Comparison of ENCODE assay signal across 14 cellular contexts in genomic region chr11:119816660-119817059, GRCh38.
"Had no signal": no experiment of that assay in that cellular context is flagged by ENCODE, and none has a peak within 500 bp of the region (broad histone marks: within the 10 kb centered on the region; RNA-seq: fewer than 3 reads in every experiment).

No MANE protein-coding gene starts in this region.

- H3K4me1 Mint-ChIP-seq: activated naive CD8-positive, alpha-beta T cell treated with anti-CD3 and anti-CD28 coated beads for 36 hours; naive thymus-derived CD4-positive, alpha-beta T cell had no signal

- H3K27me3 ChIP-seq: heart left ventricle, suprapubic skin had no signal

- H3K9me3 Mint-ChIP-seq: activated CD4-positive, alpha-beta memory T cell treated with anti-CD3 and anti-CD28 coated beads, Interleukin-2, amount 10 ng/mL, durations not matched to agents 7 days and 5 days; type B pancreatic cell had no signal

- H3K9me3 ChIP-seq: mucosa of descending colon, neutrophil, suprapubic skin had no signal

- H3K27ac ChIP-seq: heart left ventricle, neutrophil, suprapubic skin, VCaP had no signal

- H3K36me3 ChIP-seq: heart left ventricle, neutrophil, suprapubic skin had no signal

- DNase-seq: activated CD4-positive, alpha-beta memory T cell treated with anti-CD3 and anti-CD28 coated beads, Interleukin-2, amount 10 ng/mL, durations not matched to agents 7 days and 5 days; activated gamma-delta T cell treated with Interleukin-2 at 50 U/mL for 16 hours; activated naive CD8-positive, alpha-beta T cell treated with anti-CD3 and anti-CD28 coated beads for 36 hours; amygdala; heart left ventricle; mucosa of descending colon; naive thymus-derived CD4-positive, alpha-beta T cell; stimulated activated CD4-positive, alpha-beta T cell treated with anti-CD3 and anti-CD28 coated beads, Interleukin-4, amount 100 ng/mL, for 4 hours; stimulated activated CD8-positive, alpha-beta memory T cell treated with anti-CD3 and anti-CD28 coated beads, Interleukin-4, amount 100 ng/mL, for 48 hours; stimulated activated naive CD8-positive, alpha-beta T cell treated with anti-CD3 and anti-CD28 coated beads, Interleukin-15, Interleukin-2, amounts not matched to agents 100 U/mL and 50 U/mL, for 24 hours had no signal

- H3K4me3 Mint-ChIP-seq: activated CD4-positive, alpha-beta memory T cell treated with anti-CD3 and anti-CD28 coated beads, Interleukin-2, amount 10 ng/mL, durations not matched to agents 7 days and 5 days; activated naive CD8-positive, alpha-beta T cell treated with anti-CD3 and anti-CD28 coated beads for 36 hours; naive thymus-derived CD4-positive, alpha-beta T cell; type B pancreatic cell had no signal

- H3K27ac Mint-ChIP-seq: activated CD4-positive, alpha-beta memory T cell treated with anti-CD3 and anti-CD28 coated beads, Interleukin-2, amount 10 ng/mL, durations not matched to agents 7 days and 5 days; activated naive CD8-positive, alpha-beta T cell treated with anti-CD3 and anti-CD28 coated beads for 36 hours; naive thymus-derived CD4-positive, alpha-beta T cell; type B pancreatic cell had no signal

- H3K36me3 Mint-ChIP-seq: activated naive CD8-positive, alpha-beta T cell treated with anti-CD3 and anti-CD28 coated beads for 36 hours; naive thymus-derived CD4-positive, alpha-beta T cell; type B pancreatic cell had no signal

- H3K4me1 ChIP-seq: heart left ventricle, suprapubic skin had no signal

- H3K4me3 ChIP-seq: heart left ventricle, mucosa of descending colon, suprapubic skin had no signal
